Comparison of ENCODE assay signal across 2 cellular contexts in the genomic region with DNA sequence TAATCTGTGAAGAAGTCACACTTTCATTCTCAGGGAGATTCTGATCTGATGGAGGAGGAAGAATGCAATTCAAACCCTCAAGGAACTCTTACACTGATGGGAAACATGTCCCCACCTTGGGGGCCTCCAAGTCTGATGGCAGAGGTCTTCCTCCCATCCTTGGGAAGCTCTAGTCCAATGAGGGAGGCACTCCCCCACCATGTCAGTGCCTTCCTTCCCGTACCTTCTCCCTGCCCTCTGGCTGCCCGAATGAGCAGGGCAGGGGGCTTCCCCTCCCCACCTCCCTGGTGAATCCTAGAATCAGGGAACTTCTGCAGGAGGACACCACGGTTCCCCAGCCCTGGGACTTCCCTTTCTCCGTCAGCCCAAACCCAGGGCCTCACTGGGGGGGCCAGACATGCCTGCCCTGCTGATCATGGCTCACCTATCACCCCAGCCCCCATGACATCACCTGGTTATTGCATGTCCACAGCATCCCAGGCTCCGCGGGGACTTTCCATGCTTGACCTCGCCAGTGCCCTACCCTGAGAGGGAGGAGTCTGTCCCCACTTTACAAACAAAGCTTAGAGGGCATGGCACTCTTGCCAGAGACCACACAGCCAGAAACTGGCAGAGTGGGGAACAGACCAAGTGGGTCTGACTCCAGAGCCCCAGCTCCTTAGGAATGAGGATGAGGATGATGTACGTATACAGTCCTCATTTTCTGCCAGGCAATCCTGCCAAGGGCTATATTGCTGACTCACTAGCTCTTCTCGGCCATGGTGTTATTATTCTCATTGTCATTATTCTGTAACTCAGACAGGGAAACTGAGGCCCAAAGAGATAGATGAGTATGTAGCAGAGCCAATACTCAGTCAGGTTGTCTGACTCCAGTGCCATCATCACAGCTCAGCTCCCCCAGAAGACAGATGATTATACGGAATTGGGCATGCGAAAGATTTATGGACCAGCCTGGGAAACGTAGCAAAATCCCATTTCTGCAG.
TF ChIP-seq lines count a peak whose summit lies in the region.

No MANE protein-coding gene starts in this region.

TF ChIP-seq in Ishikawa, 13 proteins besides CTCF, POLR2A, EP300 and RAD21:
- 0 out of 2 replicates have a peak, but pooled peaks have one; percentile 26 for TF ChIP-seq ZBTB7A (IDR thresholded peaks at IDR 0.05; ENCODE audit: low read depth)
- TF ChIP-seq, protein P1, sequence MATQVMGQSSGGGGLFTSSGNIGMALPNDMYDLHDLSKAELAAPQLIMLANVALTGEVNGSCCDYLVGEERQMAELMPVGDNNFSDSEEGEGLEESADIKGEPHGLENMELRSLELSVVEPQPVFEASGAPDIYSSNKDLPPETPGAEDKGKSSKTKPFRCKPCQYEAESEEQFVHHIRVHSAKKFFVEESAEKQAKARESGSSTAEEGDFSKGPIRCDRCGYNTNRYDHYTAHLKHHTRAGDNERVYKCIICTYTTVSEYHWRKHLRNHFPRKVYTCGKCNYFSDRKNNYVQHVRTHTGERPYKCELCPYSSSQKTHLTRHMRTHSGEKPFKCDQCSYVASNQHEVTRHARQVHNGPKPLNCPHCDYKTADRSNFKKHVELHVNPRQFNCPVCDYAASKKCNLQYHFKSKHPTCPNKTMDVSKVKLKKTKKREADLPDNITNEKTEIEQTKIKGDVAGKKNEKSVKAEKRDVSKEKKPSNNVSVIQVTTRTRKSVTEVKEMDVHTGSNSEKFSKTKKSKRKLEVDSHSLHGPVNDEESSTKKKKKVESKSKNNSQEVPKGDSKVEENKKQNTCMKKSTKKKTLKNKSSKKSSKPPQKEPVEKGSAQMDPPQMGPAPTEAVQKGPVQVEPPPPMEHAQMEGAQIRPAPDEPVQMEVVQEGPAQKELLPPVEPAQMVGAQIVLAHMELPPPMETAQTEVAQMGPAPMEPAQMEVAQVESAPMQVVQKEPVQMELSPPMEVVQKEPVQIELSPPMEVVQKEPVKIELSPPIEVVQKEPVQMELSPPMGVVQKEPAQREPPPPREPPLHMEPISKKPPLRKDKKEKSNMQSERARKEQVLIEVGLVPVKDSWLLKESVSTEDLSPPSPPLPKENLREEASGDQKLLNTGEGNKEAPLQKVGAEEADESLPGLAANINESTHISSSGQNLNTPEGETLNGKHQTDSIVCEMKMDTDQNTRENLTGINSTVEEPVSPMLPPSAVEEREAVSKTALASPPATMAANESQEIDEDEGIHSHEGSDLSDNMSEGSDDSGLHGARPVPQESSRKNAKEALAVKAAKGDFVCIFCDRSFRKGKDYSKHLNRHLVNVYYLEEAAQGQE (IDR thresholded peaks at IDR 0.05; ENCODE audit: low read depth): no peak

TF ChIP-seq in endothelial cell of umbilical vein, 7 proteins besides CTCF, POLR2A, EP300 and RAD21:
- no peak for TF ChIP-seq GATA2 (IDR thresholded peaks at IDR 0.05; ENCODE audit: insufficient read depth, insufficient read length, low read depth, low read length)
- no peak for TF ChIP-seq POLR2AphosphoS5 (IDR thresholded peaks at IDR 0.05; ENCODE audit: insufficient read depth, low read depth, low read length)
